7 cellular contexts compared by ENCODE assay signal in genomic region chr6:137915778-137916177, GRCh38.
"Had no signal": no experiment of that assay in that cellular context is flagged by ENCODE, and none has a peak within 500 bp of the region (broad histone marks: within the 10 kb centered on the region; RNA-seq: fewer than 3 reads in every experiment).

No MANE protein-coding gene starts in this region.

- H3K4me3 ChIP-seq: GM12878 had no signal

- FAIRE-seq: G401.6, GM12878, GM12891, GM12892, GM18507 had no signal

- ATAC-seq: GM12878 had no signal

- DNase-seq: GDM1, GF-D8 had no signal
